Comparison of ENCODE assay signal across 13 cellular contexts in the genomic region with DNA sequence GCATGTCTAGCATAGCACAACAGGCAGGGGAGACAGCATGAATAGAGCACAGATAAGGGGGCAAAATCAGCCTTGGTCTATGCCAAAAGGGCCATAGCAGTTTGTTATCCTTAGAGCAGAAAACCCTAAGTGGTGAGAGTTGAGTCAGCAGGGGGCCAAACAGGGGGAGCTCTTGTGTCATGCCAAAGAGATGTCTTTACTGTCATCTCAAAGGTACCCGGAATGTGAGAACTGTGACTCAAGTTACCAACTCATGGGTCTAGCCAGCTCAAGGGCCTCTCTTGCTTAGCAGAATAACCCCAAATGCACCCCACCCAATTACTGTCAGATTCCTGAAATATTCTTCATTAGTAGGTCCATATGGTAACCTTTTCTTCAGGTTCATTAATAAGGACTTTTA. TPM values are rescaled to one million over a fixed set of nuclear protein-coding genes. Genes with fewer than 3 reads are reported as not detected.
DNase-seq lines count a peak whose midpoint lies in the region; TF ChIP-seq lines count a peak whose summit lies in the region.
"Had no signal": no experiment of that assay in that cellular context is flagged by ENCODE, and none has a peak within 500 bp of the region (broad histone marks: within the 10 kb centered on the region; RNA-seq: fewer than 3 reads in every experiment).

No MANE protein-coding gene starts in this region.

- no TSS peak for BruUV-seq in Calu3 (replicated peaks; lab: Mats Ljungman, UMichigan)

- intact Hi-C loops in Calu3 (cut with micrococcal nuclease; ENCODE audit: unreplicated experiment): no loop called here

- TF ChIP-seq CTCF in brain microvascular endothelial cell (IDR thresholded peaks at IDR 0.05; ENCODE audit: low read depth, low read length, missing control alignments): no peak
- no peak for TF ChIP-seq CTCF in Calu3 (IDR thresholded peaks at IDR 0.05; ENCODE audit: unreplicated experiment)

- no peaks in the 10 kb centered on the region for H3K27me3 ChIP-seq in brain microvascular endothelial cell (replicated peaks)

- H3K4me3 Mint-ChIP-seq in Calu3 (ENCODE audit: low read depth, unreplicated experiment): no peak overlapping the region

- no peaks in the 10 kb centered on the region for H3K4me1 Mint-ChIP-seq in Calu3 (ENCODE audit: low read depth, unreplicated experiment)

- no peaks in the 10 kb centered on the region for H3K36me3 ChIP-seq in brain microvascular endothelial cell (replicated peaks)

- H3K27ac ChIP-seq in brain microvascular endothelial cell: no peak overlapping the region
- H3K27ac ChIP-seq: psoas muscle had no signal

- H3K36me3 Mint-ChIP-seq in Calu3 (ENCODE audit: insufficient read depth, unreplicated experiment): no peaks in the 10 kb centered on the region

- CTCF ChIA-PET in Calu3 (lab: Charles Lee): no interaction called here

- H3K27ac Mint-ChIP-seq in Calu3 (ENCODE audit: unreplicated experiment): no peak overlapping the region

- H3K4me3 ChIP-seq in brain microvascular endothelial cell (ENCODE audit: low read depth, low read length): no peak overlapping the region
- H3K4me3 ChIP-seq: psoas muscle had no signal

- H3K27me3 Mint-ChIP-seq in Calu3 (ENCODE audit: unreplicated experiment): peaks cover 46% of the 10 kb centered on the region

- DNase-seq in activated T-cell treated with anti-CD3 and anti-CD28 coated beads for 48 hours (ENCODE audit: low read depth): peak; percentile 23
- DNase-seq in activated T-cell treated with anti-CD3 and anti-CD28 coated beads, Interleukin-2, amount 50 U/mL, for 1 hour: no peak
- peak; percentile 69 for DNase-seq in M059J (ENCODE audit: low read depth)
- peak; percentile 56 for DNase-seq in brain microvascular endothelial cell
- DNase-seq in stimulated activated CD4-positive, alpha-beta T cell treated with anti-CD3 and anti-CD28 coated beads, TNF-alpha, amount 100 ng/mL, for 48 hours (ENCODE audit: low read depth in 3 of 3): peak in 2 of 3 donors; percentile 21 to 41
- DNase-seq in Calu3: no peak
- no peak for DNase-seq in SIG-M5 (lab: John Stamatoyannopoulos, UW)
- DNase-seq in SKM-1 treated with dmso at 0.1 percent for 144 hours (lab: John Stamatoyannopoulos, UW; ENCODE audit: unreplicated experiment): no peak
- DNase-seq: AML-193, DMS79, NCI-H1436, NCI-H774, psoas muscle had no signal

- in situ Hi-C loops in brain microvascular endothelial cell (cut with HindIII; ENCODE audit: low pct_ligation_motif_present, low sequenced_read_pairs): no loop called here

- H3K9me3 Mint-ChIP-seq in Calu3 (ENCODE audit: low read depth, unreplicated experiment): no peaks in the 10 kb centered on the region

RNA-seq across cellular contexts. Expression of gene NRDC, which starts 45.9 kb away (rescaled TPM):
- 58.4 and 82.9 TPM in 2 replicates for total RNA-seq in M059J (2014; rRNA removed; shearing (Covaris generic))
- total RNA-seq in Calu3 (2022): 153 and 176 TPM in 2 replicates

Comparison
In these comparisons a context has a peak if more than half of its experiments do, and no peak if none do; other contexts are left out.
1. DNase-seq: peak in activated T-cell treated with anti-CD3 and anti-CD28 coated beads for 48 hours (single experiment), M059J (single experiment), brain microvascular endothelial cell (single experiment) and stimulated activated CD4-positive, alpha-beta T cell treated with anti-CD3 and anti-CD28 coated beads, TNF-alpha, amount 100 ng/mL, for 48 hours (2 of 3); none in activated T-cell treated with anti-CD3 and anti-CD28 coated beads, Interleukin-2, amount 50 U/mL, for 1 hour (single experiment), Calu3 (single experiment), SIG-M5 (single experiment) and SKM-1 treated with dmso at 0.1 percent for 144 hours (single experiment).